In genomic region chr2:53886406-53887280, GRCh38 we compare ENCODE assay signal across 21 cellular contexts. TPM values are rescaled to one million over a fixed set of nuclear protein-coding genes. Genes with fewer than 3 reads are reported as not detected.
DNase-seq lines count a peak whose midpoint lies in the region; ATAC-seq and TF ChIP-seq lines count a peak whose summit lies in the region.
"Had no signal": no experiment of that assay in that cellular context is flagged by ENCODE, and none has a peak within 500 bp of the region (broad histone marks: within the 10 kb centered on the region; RNA-seq: fewer than 3 reads in every experiment).

No MANE protein-coding gene starts in this region.

- intact Hi-C loops in left cardiac atrium (cut with DNase I) (loop anchor here in 1 of 2 donors (10.0 kb wide), 1 partner anchor 48 kb away; no protein-coding TSS in a partner anchor), sciatic nerve (cut with DNase I) (no loop called here)

- H3K27me3 Mint-ChIP-seq in immature natural killer cell (ENCODE audit: low read depth in 3 of 3): peaks cover 0 to 2% (median 0%) of the 10 kb centered on the region in 3 donors
- no peaks in the 10 kb centered on the region for H3K27me3 Mint-ChIP-seq in type B pancreatic cell
- H3K27me3 Mint-ChIP-seq: CD8-positive, alpha-beta memory T cell; naive thymus-derived CD4-positive, alpha-beta T cell had no signal

- H3K4me3 Mint-ChIP-seq in immature natural killer cell (no peak overlapping the region), type B pancreatic cell (no peak overlapping the region)
- H3K4me3 Mint-ChIP-seq: CD8-positive, alpha-beta memory T cell; naive thymus-derived CD4-positive, alpha-beta T cell had no signal

- H3K27ac Mint-ChIP-seq in immature natural killer cell: peak overlapping the region in 5 of 6 donors; percentile 1 to 72 (median 34)
- no peak overlapping the region for H3K27ac Mint-ChIP-seq in type B pancreatic cell

- in situ Hi-C loops in G401 (cut with HindIII; ENCODE audit: low sequenced_read_pairs): no loop called here

- H3K36me3 Mint-ChIP-seq in immature natural killer cell (peaks cover 39 to 75% (median 47%) of the 10 kb centered on the region in 3 donors), type B pancreatic cell (peaks cover 52% of the 10 kb centered on the region)

- TF ChIP-seq CTCF in type B pancreatic cell (conservative IDR thresholded peaks at IDR 0.05): no peak

- H3K9me3 Mint-ChIP-seq in immature natural killer cell (no peaks in the 10 kb centered on the region), type B pancreatic cell (no peaks in the 10 kb centered on the region)
- H3K9me3 Mint-ChIP-seq: CD8-positive, alpha-beta memory T cell; naive thymus-derived CD4-positive, alpha-beta T cell had no signal

- H3K4me1 Mint-ChIP-seq in immature natural killer cell: no peaks in the 10 kb centered on the region
- no peaks in the 10 kb centered on the region for H3K4me1 Mint-ChIP-seq in type B pancreatic cell (ENCODE audit: unreplicated experiment)
- H3K4me1 Mint-ChIP-seq: CD8-positive, alpha-beta memory T cell had no signal

- ATAC-seq in GM19043 (IDR thresholded peaks at IDR 0.05; ENCODE audit: low read depth, unreplicated experiment) (peak; percentile 63), left cardiac atrium (no peak), sciatic nerve (no peak)
- ATAC-seq: naive thymus-derived CD4-positive, alpha-beta T cell; pancreas had no signal

- DNase-seq in G401 (ENCODE audit: low spot score) (peak; percentile 41), NCI-H2107 treated with DMSO at 0.1 percent for 48 hours (lab: John Stamatoyannopoulos, UW; ENCODE audit: unreplicated experiment) (peak; percentile 77), immature natural killer cell (no peak), type B pancreatic cell (ENCODE audit: extremely low spot score, unreplicated experiment) (no peak), left cardiac atrium (no peak), NK-92 (lab: John Stamatoyannopoulos, UW; ENCODE audit: unreplicated experiment) (no peak), sciatic nerve (ENCODE audit: low spot score) (no peak)
- DNase-seq: activated CD4-positive, alpha-beta T cell treated with anti-CD3 and anti-CD28 coated beads for 4 hours; CD8-positive, alpha-beta memory T cell; dermis blood vessel endothelial cell; DND-41; islet precursor cell; MM.1S; naive thymus-derived CD4-positive, alpha-beta T cell; NCI-H1694; pancreas; RPMI8226; stimulated activated naive CD4-positive, alpha-beta T cell treated with Interleukin-2 at 50 U/mL for 16 hours; trophoblast cell had no signal

RNA-seq across cellular contexts. Expression of gene GPR75, which starts 26.9 kb away (rescaled TPM):
- not detected in 2 replicates for total RNA-seq in G401 (2014; rRNA removed; shearing (Covaris generic))
- not detected for polyA plus RNA-seq in immature natural killer cell
- 2.3 and 4.1 TPM in 2 replicates for total RNA-seq in type B pancreatic cell (ENCODE audit: low replicate concordance)
- total RNA-seq in left cardiac atrium: 1 to 10 TPM; 1.3 to 1.6 TPM
- 2.5 TPM for total RNA-seq in sciatic nerve
- polyA plus RNA-seq: CD8-positive, alpha-beta memory T cell; hepatocyte had no signal

Comparison
In these comparisons a context has a peak if more than half of its experiments do, and no peak if none do; other contexts are left out.
1. DNase-seq: peak in G401 (single experiment) and NCI-H2107 treated with DMSO at 0.1 percent for 48 hours (single experiment); none in immature natural killer cell (0 of 3), type B pancreatic cell (single experiment), left cardiac atrium (single experiment), NK-92 (single experiment) and sciatic nerve (single experiment).